In the genomic region with DNA sequence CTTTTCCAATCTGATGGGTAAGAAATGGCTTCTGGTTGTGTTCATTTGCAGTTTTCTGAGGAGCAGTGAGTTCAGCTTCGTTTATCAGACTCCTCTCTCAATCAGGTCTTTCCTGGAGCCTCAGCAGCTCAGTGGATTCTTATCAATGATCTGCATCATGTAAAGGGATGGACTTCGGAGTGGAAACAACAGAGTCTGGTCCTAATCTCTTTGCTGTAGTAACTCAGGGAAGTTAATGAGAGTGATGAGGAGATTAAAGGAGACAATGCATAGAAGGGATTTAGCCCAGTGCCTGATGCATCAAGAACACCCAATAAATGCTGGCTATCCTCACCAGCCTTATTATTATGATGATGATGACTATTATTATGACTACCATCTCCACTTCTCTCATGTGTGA, we compare ENCODE assay signal across 39 cellular contexts. TPM values are rescaled to one million over a fixed set of nuclear protein-coding genes. Genes with fewer than 3 reads are reported as not detected.
"Had no signal": no experiment of that assay in that cellular context is flagged by ENCODE, and none has a peak within 500 bp of the region (broad histone marks: within the 10 kb centered on the region; RNA-seq: fewer than 3 reads in every experiment).

No MANE protein-coding gene starts in this region.

- H3K27ac ChIP-seq: adrenal gland, ascending aorta, body of pancreas, brain microvascular endothelial cell, breast epithelium, cardiac muscle cell had no signal

- H3K27me3 ChIP-seq: adrenal gland, ascending aorta, body of pancreas, brain microvascular endothelial cell, breast epithelium, cardiac muscle cell had no signal

- H3K9me3 ChIP-seq: adrenal gland, ascending aorta, body of pancreas had no signal

- H3K36me3 ChIP-seq: adrenal gland, ascending aorta, brain microvascular endothelial cell, breast epithelium, cardiac muscle cell had no signal

- DNase-seq: activated effector memory CD4-positive, alpha-beta T cell treated with anti-CD3 and anti-CD28 coated beads, Interleukin-2, amount 50 U/mL, for 16 hours; activated effector memory CD4-positive, alpha-beta T cell treated with Interleukin-2 at 50 U/mL for 16 hours; activated gamma-delta T cell; activated gamma-delta T cell treated with Interleukin-2 at 50 U/mL for 16 hours; activated naive CD4-positive, alpha-beta T cell; activated naive CD4-positive, alpha-beta T cell treated with anti-CD3 and anti-CD28 coated beads for 36 hours; activated naive CD4-positive, alpha-beta T cell treated with anti-CD3 and anti-CD28 coated beads, Interleukin-2, amount 10 ng/mL, durations not matched to agents 7 days and 5 days; activated naive CD4-positive, alpha-beta T cell treated with anti-CD3 and anti-CD28 coated beads, Interleukin-2, amount 50 U/mL, for 16 hours; activated naive CD4-positive, alpha-beta T cell treated with Interleukin-2 at 50 U/mL for 16 hours; activated naive CD8-positive, alpha-beta T cell treated with anti-CD3 and anti-CD28 coated beads for 36 hours; activated naive CD8-positive, alpha-beta T cell treated with anti-CD3 and anti-CD28 coated beads, Interleukin-2, amount 10 ng/mL, durations not matched to agents 7 days and 5 days; activated naive CD8-positive, alpha-beta T cell treated with anti-CD3 and anti-CD28 coated beads, Interleukin-2, amount 50 U/mL, for 24 hours; activated T-cell treated with anti-CD3 and anti-CD28 coated beads, Interleukin-2, amount 50 U/mL, for 24 hours; activated T-cell treated with anti-CD3 and anti-CD28 coated beads, Interleukin-2, amount 50 U/mL, for 4 hours; activated T-cell treated with anti-CD3 and anti-CD28 coated beads, Interleukin-2, amount 50 U/mL, for 48 hours; activated T-cell treated with anti-CD3 and anti-CD28 coated beads, Interleukin-2, amount 50 U/mL, for 72 hours; adrenal gland; amniotic stem cell; amygdala; anterior cingulate cortex; aorta; body of pancreas; brain microvascular endothelial cell; caudate nucleus; central memory CD4-positive, alpha-beta T cell; cerebellar nuclear complex had no signal

- FAIRE-seq: astrocyte, colon had no signal

- H3K4me1 ChIP-seq: adrenal gland, ascending aorta, body of pancreas, breast epithelium had no signal

- ATAC-seq: activated naive CD4-positive, alpha-beta T cell treated with anti-CD3 and anti-CD28 coated beads, Interleukin-2, amount 50 U/mL, for 72 hours; activated naive CD8-positive, alpha-beta T cell treated with anti-CD3 and anti-CD28 coated beads, Interleukin-2, amount 50 U/mL, for 24 hours; activated T-cell treated with anti-CD3 and anti-CD28 coated beads, Interleukin-2, amount 50 U/mL, for 4 hours; activated T-cell treated with anti-CD3 and anti-CD28 coated beads, Interleukin-2, amount 50 U/mL, for 72 hours; activated T-helper 17 cell treated with anti-CD3 and anti-CD28 coated beads, Interleukin-2, amount 50 U/mL, for 72 hours; body of pancreas had no signal

- H3K4me3 ChIP-seq: adrenal gland, ascending aorta, body of pancreas, breast epithelium, cardiac muscle cell had no signal

RNA-seq across cellular contexts. Expression of a gene that starts 47.2 kb away (rescaled TPM):
- total RNA-seq: activated naive CD4-positive, alpha-beta T cell treated with anti-CD3 and anti-CD28 coated beads for 36 hours; activated naive CD4-positive, alpha-beta T cell treated with anti-CD3 and anti-CD28 coated beads, Interleukin-2, amount 50 U/mL, for 72 hours; activated naive CD8-positive, alpha-beta T cell treated with anti-CD3 and anti-CD28 coated beads for 36 hours; activated naive CD8-positive, alpha-beta T cell treated with anti-CD3 and anti-CD28 coated beads, Interleukin-2, amount 10 ng/mL, durations not matched to agents 7 days and 5 days; activated T-cell treated with anti-CD3 and anti-CD28 coated beads, Interleukin-2, amount 50 U/mL, for 4 hours; activated T-cell treated with anti-CD3 and anti-CD28 coated beads, Interleukin-2, amount 50 U/mL, for 72 hours; activated T-helper 1 cell treated with anti-CD3 and anti-CD28 coated beads, Interleukin-12 subunit alpha, Interleukin-12 subunit beta, Interleukin-2, Interleukin-4 antibody, amounts not matched to agents 30 ng/mL and 10 ng/mL and 1 ng/mL, durations not matched to agents 14 hours and 24 hours and 36 hours; activated T-helper 17 cell treated with anti-CD3 and anti-CD28 coated beads, Interleukin-2, amount 50 U/mL, for 72 hours; activated T-helper 2 cell treated with anti-CD3 and anti-CD28 coated beads, Interferon-gamma antibody, Interleukin-2, Interleukin-4, amounts not matched to agents 10 μg/mL and 5 μg/mL and 100 μg/mL, durations not matched to agents 14 hours and 24 hours and 36 hours; adrenal gland; aorta; ascending aorta; astrocyte; body of pancreas; breast epithelium; cardiac muscle cell; cardiac septum; cerebellum; chondrocyte had no signal
- polyA plus RNA-seq: adipose tissue, adrenal gland, aorta, cardiac muscle cell had no signal
